8 cellular contexts compared by ENCODE assay signal in the genomic region with DNA sequence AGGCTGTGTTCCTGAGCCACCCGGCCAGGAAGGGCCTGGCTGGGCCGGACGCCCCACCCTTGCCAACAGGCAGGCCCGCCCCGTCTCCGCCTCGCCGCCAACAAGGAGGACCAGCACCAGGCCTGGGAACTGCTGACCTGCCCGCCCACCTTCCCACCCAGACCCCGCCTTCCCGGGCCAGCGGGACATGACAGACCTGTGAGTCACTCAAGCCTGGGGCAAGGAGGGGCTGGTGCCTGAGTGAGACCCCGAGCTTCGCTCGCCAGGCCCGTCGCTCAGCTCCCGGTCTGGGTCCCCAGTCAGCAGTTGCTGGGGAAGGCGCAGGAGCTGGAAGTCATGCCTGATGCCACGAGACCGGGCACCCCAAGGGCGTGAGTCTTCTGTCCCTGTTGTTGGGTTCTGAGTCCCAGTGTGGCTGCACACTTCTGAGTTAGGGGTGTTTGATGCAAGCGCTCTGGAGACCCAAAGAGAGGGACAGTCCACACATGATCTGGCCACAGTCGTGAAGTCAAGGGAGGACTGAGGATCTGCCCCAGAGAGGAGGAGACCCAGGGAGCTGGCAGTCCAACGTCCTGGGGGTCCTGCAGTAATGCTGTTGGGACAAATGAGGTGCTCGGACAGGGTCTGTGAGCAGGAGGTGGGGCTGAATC. TPM values are rescaled to one million over a fixed set of nuclear protein-coding genes. Genes with fewer than 3 reads are reported as not detected.
DNase-seq lines count a peak whose midpoint lies in the region; TF ChIP-seq lines count a peak whose summit lies in the region.

Gene DNASE1L1, minus strand, starts transcription at position 33 of the 650 bp plus-strand sequence. CDS start 3,686 bp downstream, outside the sequence.

- no peaks in the 10 kb centered on the region for H3K27me3 Mint-ChIP-seq in activated CD4-positive, alpha-beta memory T cell treated with anti-CD3 and anti-CD28 coated beads for 36 hours
- peaks cover 3% of the 10 kb centered on the region for H3K27me3 Mint-ChIP-seq in nephron progenitor cell (ENCODE audit: low read depth, poor library complexity)

- no peaks in the 10 kb centered on the region for H3K9me3 Mint-ChIP-seq in activated CD4-positive, alpha-beta memory T cell treated with anti-CD3 and anti-CD28 coated beads for 36 hours
- peaks cover 58% of the 10 kb centered on the region for H3K9me3 Mint-ChIP-seq in nephron progenitor cell

- H3K4me3 ChIP-seq in GM12875 (ENCODE audit: low read depth, low read length): peak within 1 kb of the TSS; percentile 52

- CTCF ChIA-PET in activated CD4-positive, alpha-beta memory T cell treated with anti-CD3 and anti-CD28 coated beads for 36 hours (lab: Charles Lee): interaction anchor here (2.0 kb wide), 1 partner anchor 11 kb away, joined by 5 read pairs; the partner anchor contains the start of gene RPL10
- CTCF ChIA-PET in HEK293T (lab: Yijun Ruan, JAX): interaction anchor here (0.9 kb wide), 1 partner anchor 18 kb away, joined by 3 read pairs; no protein-coding TSS in a partner anchor

- DNase-seq in HT-29 (ENCODE audit: low spot score) (peak; percentile 94), fibroblast of the conjunctiva (ENCODE audit: low read depth) (peak; percentile 71), nephron progenitor cell (peak; percentile 77), hepatic stellate cell (ENCODE audit: low spot score) (no peak), HEK293T (ENCODE audit: extremely low spot score) (no peak)
- DNase-seq in activated CD4-positive, alpha-beta memory T cell treated with anti-CD3 and anti-CD28 coated beads for 36 hours: peak; percentile 36
- DNase-seq in activated effector memory CD4-positive, alpha-beta T cell treated with anti-CD3 and anti-CD28 coated beads, Interleukin-2, amount 50 U/mL, for 16 hours: no peak

- TF ChIP-seq CTCF in GM12875 (IDR thresholded peaks at IDR 0.05; ENCODE audit: borderline replicate concordance, insufficient read depth, low read depth, low read length) (no peak), nephron progenitor cell (IDR thresholded peaks at IDR 0.05) (no peak)

- H3K4me1 Mint-ChIP-seq in activated CD4-positive, alpha-beta memory T cell treated with anti-CD3 and anti-CD28 coated beads for 36 hours (ENCODE audit: low read depth): peaks cover 16% of the 10 kb centered on the region
- H3K4me1 Mint-ChIP-seq in nephron progenitor cell: peaks cover 20% of the 10 kb centered on the region

- H3K36me3 Mint-ChIP-seq in activated CD4-positive, alpha-beta memory T cell treated with anti-CD3 and anti-CD28 coated beads for 36 hours: peaks cover 6% of the 10 kb centered on the region
- peaks cover 10% of the 10 kb centered on the region for H3K36me3 Mint-ChIP-seq in nephron progenitor cell (ENCODE audit: low read depth)

- H3K27ac Mint-ChIP-seq in activated CD4-positive, alpha-beta memory T cell treated with anti-CD3 and anti-CD28 coated beads for 36 hours: no peak within 1 kb of the TSS
- H3K27ac Mint-ChIP-seq in nephron progenitor cell: no peak within 1 kb of the TSS

- POLR2A ChIA-PET in activated CD4-positive, alpha-beta memory T cell treated with anti-CD3 and anti-CD28 coated beads for 36 hours (lab: Charles Lee): no interaction called here
- POLR2A ChIA-PET in HEK293T (lab: Yijun Ruan, JAX): interaction anchor here (1.0 to 4.1 kb wide), 3 partner anchors 10 to 81 kb away, joined by 3 to 40 read pairs (median 3); partner anchors contain the start of genes RPL10 and SLC10A3

- H3K4me3 Mint-ChIP-seq in activated CD4-positive, alpha-beta memory T cell treated with anti-CD3 and anti-CD28 coated beads for 36 hours: peak within 1 kb of the TSS; percentile 52
- H3K4me3 Mint-ChIP-seq in nephron progenitor cell: peak within 1 kb of the TSS; percentile 71

- intact Hi-C loops in activated CD4-positive, alpha-beta memory T cell treated with anti-CD3 and anti-CD28 coated beads for 36 hours (cut with micrococcal nuclease): no loop called here

TF ChIP-seq in HEK293T, 16 proteins besides CTCF, POLR2A, EP300 and RAD21:
- TF ChIP-seq SP1 (IDR thresholded peaks at IDR 0.05) (no peak), ZNF384 (IDR thresholded peaks at IDR 0.05) (no peak), FOXK2 (IDR thresholded peaks at IDR 0.05) (no peak), LEF1 (IDR thresholded peaks at IDR 0.05; ENCODE audit: borderline replicate concordance) (no peak), FOXM1 (IDR thresholded peaks at IDR 0.05; ENCODE audit: borderline replicate concordance) (no peak), CTBP1 (IDR thresholded peaks at IDR 0.05; ENCODE audit: borderline replicate concordance) (no peak), HDGF (IDR thresholded peaks at IDR 0.05; ENCODE audit: borderline replicate concordance) (no peak), NFRKB (IDR thresholded peaks at IDR 0.05) (no peak), L3MBTL2 (conservative IDR thresholded peaks at IDR 0.05) (no peak), PKNOX1 (IDR thresholded peaks at IDR 0.05) (no peak), SUZ12 (IDR thresholded peaks at IDR 0.05) (no peak), TARDBP (IDR thresholded peaks at IDR 0.05) (no peak), ARNT (IDR thresholded peaks at IDR 0.05) (no peak), FOXA1 (IDR thresholded peaks at IDR 0.05) (no peak)

RNA-seq across cellular contexts. Expression of gene DNASE1L1, which starts in this region (rescaled TPM):
- total RNA-seq in HT-29 (2014; rRNA removed; shearing (Covaris generic)): 114 and 118 TPM in 2 replicates
- 10 to 100 TPM; 12.5 to 13.3 TPM for total RNA-seq in activated CD4-positive, alpha-beta memory T cell treated with anti-CD3 and anti-CD28 coated beads for 36 hours

Comparison
In these comparisons a context has a peak if more than half of its experiments do, and no peak if none do; other contexts are left out.
1. DNase-seq: peak in HT-29 (single experiment), activated CD4-positive, alpha-beta memory T cell treated with anti-CD3 and anti-CD28 coated beads for 36 hours (single experiment), fibroblast of the conjunctiva (single experiment) and nephron progenitor cell (single experiment); none in activated effector memory CD4-positive, alpha-beta T cell treated with anti-CD3 and anti-CD28 coated beads, Interleukin-2, amount 50 U/mL, for 16 hours (single experiment), hepatic stellate cell (single experiment) and HEK293T (single experiment).